In the genomic region with DNA sequence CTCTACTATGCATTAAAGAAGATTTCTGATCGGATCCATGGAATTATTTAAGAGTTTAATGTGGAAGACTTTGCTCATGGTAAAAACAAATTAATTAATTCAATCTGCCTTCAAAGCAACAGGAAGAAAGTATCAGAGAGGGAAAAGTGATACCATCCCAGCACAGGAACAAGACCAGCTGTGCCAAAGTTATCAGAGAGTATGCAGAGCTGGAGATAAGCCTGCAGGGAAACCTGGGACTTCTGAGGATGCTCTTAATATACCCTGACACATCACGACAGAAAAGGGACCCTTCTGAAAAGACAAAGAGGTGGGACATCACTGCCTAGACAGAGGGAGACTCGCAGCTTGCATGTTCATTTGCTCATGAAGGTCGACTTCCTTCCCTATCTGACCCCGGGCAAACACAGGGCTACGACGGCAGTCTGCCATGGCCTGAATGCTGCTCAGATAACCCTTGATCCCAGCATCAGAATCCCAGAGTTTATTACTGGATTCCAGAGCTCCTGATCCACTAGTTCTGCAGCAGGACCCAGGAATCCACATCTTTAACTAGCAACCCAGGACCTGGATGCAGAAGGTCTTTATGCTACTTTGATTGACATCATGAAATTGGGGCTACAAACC, we compare ENCODE assay signal across 3 cellular contexts.
TF ChIP-seq lines count a peak whose summit lies in the region.

No MANE protein-coding gene starts in this region.

TF ChIP-seq in liver, 16 proteins besides CTCF, POLR2A, EP300 and RAD21:
- TF ChIP-seq GABPA (IDR thresholded peaks at IDR 0.05 in 1 of 2, conservative IDR thresholded peaks at IDR 0.05 in 1 of 2) (no peak), SP1 (IDR thresholded peaks at IDR 0.05) (peak; percentile 16), RXRA (IDR thresholded peaks at IDR 0.05) (peak; percentile 65 to 66), NR2F2 (IDR thresholded peaks at IDR 0.05) (peak; percentile 53), HNF4A (conservative IDR thresholded peaks at IDR 0.05) (peak; percentile 56 to 57)
- TF ChIP-seq, protein P1, sequence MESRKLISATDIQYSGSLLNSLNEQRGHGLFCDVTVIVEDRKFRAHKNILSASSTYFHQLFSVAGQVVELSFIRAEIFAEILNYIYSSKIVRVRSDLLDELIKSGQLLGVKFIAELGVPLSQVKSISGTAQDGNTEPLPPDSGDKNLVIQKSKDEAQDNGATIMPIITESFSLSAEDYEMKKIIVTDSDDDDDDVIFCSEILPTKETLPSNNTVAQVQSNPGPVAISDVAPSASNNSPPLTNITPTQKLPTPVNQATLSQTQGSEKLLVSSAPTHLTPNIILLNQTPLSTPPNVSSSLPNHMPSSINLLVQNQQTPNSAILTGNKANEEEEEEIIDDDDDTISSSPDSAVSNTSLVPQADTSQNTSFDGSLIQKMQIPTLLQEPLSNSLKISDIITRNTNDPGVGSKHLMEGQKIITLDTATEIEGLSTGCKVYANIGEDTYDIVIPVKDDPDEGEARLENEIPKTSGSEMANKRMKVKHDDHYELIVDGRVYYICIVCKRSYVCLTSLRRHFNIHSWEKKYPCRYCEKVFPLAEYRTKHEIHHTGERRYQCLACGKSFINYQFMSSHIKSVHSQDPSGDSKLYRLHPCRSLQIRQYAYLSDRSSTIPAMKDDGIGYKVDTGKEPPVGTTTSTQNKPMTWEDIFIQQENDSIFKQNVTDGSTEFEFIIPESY (IDR thresholded peaks at IDR 0.05) = no peak
- TF ChIP-seq, protein P2, sequence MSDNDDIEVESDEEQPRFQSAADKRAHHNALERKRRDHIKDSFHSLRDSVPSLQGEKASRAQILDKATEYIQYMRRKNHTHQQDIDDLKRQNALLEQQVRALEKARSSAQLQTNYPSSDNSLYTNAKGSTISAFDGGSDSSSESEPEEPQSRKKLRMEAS (IDR thresholded peaks at IDR 0.05) = peak; percentile 34

TF ChIP-seq in HepG2, 621 proteins besides CTCF, POLR2A, EP300 and RAD21:
- TF ChIP-seq ZNF768 (CRISPR knock-in tag; IDR thresholded peaks at IDR 0.05) (no peak), SNAI1 (CRISPR knock-in tag; IDR thresholded peaks at IDR 0.05; ENCODE audit: borderline replicate concordance) (no peak), HOXA5 (CRISPR knock-in tag; IDR thresholded peaks at IDR 0.05) (no peak), RORA (CRISPR knock-in tag; IDR thresholded peaks at IDR 0.05) (no peak), ZNF446 (CRISPR knock-in tag; IDR thresholded peaks at IDR 0.05) (no peak), SMAD3 (CRISPR knock-in tag; IDR thresholded peaks at IDR 0.05) (no peak), ZNF451 (CRISPR knock-in tag; IDR thresholded peaks at IDR 0.05) (no peak)
- TF ChIP-seq, protein P3, sequence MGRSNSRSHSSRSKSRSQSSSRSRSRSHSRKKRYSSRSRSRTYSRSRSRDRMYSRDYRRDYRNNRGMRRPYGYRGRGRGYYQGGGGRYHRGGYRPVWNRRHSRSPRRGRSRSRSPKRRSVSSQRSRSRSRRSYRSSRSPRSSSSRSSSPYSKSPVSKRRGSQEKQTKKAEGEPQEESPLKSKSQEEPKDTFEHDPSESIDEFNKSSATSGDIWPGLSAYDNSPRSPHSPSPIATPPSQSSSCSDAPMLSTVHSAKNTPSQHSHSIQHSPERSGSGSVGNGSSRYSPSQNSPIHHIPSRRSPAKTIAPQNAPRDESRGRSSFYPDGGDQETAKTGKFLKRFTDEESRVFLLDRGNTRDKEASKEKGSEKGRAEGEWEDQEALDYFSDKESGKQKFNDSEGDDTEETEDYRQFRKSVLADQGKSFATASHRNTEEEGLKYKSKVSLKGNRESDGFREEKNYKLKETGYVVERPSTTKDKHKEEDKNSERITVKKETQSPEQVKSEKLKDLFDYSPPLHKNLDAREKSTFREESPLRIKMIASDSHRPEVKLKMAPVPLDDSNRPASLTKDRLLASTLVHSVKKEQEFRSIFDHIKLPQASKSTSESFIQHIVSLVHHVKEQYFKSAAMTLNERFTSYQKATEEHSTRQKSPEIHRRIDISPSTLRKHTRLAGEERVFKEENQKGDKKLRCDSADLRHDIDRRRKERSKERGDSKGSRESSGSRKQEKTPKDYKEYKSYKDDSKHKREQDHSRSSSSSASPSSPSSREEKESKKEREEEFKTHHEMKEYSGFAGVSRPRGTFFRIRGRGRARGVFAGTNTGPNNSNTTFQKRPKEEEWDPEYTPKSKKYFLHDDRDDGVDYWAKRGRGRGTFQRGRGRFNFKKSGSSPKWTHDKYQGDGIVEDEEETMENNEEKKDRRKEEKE (IDR thresholded peaks at IDR 0.05) = no peak

TF ChIP-seq in K562, 482 proteins besides CTCF, POLR2A, EP300 and RAD21:
- no peak for TF ChIP-seq HIVEP1 (CRISPR knock-in tag; IDR thresholded peaks at IDR 0.05)
- TF ChIP-seq GTF2F1 (IDR thresholded peaks at IDR 0.05; ENCODE audit: low read depth, low read length) = no peak
- peak; percentile 24 for TF ChIP-seq TCF3 (CRISPR knock-in tag; IDR thresholded peaks at IDR 0.05)
- TF ChIP-seq ZNF77 (CRISPR knock-in tag; IDR thresholded peaks at IDR 0.05) = no peak
- TF ChIP-seq RCOR1 (IDR thresholded peaks at IDR 0.05; ENCODE audit: borderline replicate concordance in 1 of 2, low read depth in 2 of 2, low read length in 2 of 2) = peak in 1 of 2 experiments; percentile 28; a peak in 1 of 4 replicates
- peak; percentile 27; the same call in 1 of the 2 replicates for TF ChIP-seq CBFA2T3 (IDR thresholded peaks at IDR 0.05)
- no peak for TF ChIP-seq POLR2G (IDR thresholded peaks at IDR 0.05; ENCODE audit: low read depth, low read length)
- TF ChIP-seq RFX7 (CRISPR knock-in tag; IDR thresholded peaks at IDR 0.05) = no peak
- TF ChIP-seq ZFP30 (CRISPR knock-in tag; IDR thresholded peaks at IDR 0.05; ENCODE audit: borderline replicate concordance) = no peak
- TF ChIP-seq, protein P4, sequence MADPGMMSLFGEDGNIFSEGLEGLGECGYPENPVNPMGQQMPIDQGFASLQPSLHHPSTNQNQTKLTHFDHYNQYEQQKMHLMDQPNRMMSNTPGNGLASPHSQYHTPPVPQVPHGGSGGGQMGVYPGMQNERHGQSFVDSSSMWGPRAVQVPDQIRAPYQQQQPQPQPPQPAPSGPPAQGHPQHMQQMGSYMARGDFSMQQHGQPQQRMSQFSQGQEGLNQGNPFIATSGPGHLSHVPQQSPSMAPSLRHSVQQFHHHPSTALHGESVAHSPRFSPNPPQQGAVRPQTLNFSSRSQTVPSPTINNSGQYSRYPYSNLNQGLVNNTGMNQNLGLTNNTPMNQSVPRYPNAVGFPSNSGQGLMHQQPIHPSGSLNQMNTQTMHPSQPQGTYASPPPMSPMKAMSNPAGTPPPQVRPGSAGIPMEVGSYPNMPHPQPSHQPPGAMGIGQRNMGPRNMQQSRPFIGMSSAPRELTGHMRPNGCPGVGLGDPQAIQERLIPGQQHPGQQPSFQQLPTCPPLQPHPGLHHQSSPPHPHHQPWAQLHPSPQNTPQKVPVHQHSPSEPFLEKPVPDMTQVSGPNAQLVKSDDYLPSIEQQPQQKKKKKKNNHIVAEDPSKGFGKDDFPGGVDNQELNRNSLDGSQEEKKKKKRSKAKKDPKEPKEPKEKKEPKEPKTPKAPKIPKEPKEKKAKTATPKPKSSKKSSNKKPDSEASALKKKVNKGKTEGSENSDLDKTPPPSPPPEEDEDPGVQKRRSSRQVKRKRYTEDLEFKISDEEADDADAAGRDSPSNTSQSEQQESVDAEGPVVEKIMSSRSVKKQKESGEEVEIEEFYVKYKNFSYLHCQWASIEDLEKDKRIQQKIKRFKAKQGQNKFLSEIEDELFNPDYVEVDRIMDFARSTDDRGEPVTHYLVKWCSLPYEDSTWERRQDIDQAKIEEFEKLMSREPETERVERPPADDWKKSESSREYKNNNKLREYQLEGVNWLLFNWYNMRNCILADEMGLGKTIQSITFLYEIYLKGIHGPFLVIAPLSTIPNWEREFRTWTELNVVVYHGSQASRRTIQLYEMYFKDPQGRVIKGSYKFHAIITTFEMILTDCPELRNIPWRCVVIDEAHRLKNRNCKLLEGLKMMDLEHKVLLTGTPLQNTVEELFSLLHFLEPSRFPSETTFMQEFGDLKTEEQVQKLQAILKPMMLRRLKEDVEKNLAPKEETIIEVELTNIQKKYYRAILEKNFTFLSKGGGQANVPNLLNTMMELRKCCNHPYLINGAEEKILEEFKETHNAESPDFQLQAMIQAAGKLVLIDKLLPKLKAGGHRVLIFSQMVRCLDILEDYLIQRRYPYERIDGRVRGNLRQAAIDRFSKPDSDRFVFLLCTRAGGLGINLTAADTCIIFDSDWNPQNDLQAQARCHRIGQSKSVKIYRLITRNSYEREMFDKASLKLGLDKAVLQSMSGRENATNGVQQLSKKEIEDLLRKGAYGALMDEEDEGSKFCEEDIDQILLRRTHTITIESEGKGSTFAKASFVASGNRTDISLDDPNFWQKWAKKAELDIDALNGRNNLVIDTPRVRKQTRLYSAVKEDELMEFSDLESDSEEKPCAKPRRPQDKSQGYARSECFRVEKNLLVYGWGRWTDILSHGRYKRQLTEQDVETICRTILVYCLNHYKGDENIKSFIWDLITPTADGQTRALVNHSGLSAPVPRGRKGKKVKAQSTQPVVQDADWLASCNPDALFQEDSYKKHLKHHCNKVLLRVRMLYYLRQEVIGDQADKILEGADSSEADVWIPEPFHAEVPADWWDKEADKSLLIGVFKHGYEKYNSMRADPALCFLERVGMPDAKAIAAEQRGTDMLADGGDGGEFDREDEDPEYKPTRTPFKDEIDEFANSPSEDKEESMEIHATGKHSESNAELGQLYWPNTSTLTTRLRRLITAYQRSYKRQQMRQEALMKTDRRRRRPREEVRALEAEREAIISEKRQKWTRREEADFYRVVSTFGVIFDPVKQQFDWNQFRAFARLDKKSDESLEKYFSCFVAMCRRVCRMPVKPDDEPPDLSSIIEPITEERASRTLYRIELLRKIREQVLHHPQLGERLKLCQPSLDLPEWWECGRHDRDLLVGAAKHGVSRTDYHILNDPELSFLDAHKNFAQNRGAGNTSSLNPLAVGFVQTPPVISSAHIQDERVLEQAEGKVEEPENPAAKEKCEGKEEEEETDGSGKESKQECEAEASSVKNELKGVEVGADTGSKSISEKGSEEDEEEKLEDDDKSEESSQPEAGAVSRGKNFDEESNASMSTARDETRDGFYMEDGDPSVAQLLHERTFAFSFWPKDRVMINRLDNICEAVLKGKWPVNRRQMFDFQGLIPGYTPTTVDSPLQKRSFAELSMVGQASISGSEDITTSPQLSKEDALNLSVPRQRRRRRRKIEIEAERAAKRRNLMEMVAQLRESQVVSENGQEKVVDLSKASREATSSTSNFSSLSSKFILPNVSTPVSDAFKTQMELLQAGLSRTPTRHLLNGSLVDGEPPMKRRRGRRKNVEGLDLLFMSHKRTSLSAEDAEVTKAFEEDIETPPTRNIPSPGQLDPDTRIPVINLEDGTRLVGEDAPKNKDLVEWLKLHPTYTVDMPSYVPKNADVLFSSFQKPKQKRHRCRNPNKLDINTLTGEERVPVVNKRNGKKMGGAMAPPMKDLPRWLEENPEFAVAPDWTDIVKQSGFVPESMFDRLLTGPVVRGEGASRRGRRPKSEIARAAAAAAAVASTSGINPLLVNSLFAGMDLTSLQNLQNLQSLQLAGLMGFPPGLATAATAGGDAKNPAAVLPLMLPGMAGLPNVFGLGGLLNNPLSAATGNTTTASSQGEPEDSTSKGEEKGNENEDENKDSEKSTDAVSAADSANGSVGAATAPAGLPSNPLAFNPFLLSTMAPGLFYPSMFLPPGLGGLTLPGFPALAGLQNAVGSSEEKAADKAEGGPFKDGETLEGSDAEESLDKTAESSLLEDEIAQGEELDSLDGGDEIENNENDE (IDR thresholded peaks at IDR 0.05; ENCODE audit: low read depth, low read length) = no peak
- TF ChIP-seq SOX6 (IDR thresholded peaks at IDR 0.05) = no peak
- TF ChIP-seq, protein P5, sequence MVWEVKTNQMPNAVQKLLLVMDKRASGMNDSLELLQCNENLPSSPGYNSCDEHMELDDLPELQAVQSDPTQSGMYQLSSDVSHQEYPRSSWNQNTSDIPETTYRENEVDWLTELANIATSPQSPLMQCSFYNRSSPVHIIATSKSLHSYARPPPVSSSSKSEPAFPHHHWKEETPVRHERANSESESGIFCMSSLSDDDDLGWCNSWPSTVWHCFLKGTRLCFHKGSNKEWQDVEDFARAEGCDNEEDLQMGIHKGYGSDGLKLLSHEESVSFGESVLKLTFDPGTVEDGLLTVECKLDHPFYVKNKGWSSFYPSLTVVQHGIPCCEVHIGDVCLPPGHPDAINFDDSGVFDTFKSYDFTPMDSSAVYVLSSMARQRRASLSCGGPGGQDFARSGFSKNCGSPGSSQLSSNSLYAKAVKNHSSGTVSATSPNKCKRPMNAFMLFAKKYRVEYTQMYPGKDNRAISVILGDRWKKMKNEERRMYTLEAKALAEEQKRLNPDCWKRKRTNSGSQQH (CRISPR knock-in tag; IDR thresholded peaks at IDR 0.05) = no peak
- TF ChIP-seq ETS2 (tag; IDR thresholded peaks at IDR 0.05; ENCODE audit: borderline replicate concordance, poor library complexity, severe bottlenecking) = no peak
